Comparison of ENCODE assay signal across 20 cellular contexts in the genomic region with DNA sequence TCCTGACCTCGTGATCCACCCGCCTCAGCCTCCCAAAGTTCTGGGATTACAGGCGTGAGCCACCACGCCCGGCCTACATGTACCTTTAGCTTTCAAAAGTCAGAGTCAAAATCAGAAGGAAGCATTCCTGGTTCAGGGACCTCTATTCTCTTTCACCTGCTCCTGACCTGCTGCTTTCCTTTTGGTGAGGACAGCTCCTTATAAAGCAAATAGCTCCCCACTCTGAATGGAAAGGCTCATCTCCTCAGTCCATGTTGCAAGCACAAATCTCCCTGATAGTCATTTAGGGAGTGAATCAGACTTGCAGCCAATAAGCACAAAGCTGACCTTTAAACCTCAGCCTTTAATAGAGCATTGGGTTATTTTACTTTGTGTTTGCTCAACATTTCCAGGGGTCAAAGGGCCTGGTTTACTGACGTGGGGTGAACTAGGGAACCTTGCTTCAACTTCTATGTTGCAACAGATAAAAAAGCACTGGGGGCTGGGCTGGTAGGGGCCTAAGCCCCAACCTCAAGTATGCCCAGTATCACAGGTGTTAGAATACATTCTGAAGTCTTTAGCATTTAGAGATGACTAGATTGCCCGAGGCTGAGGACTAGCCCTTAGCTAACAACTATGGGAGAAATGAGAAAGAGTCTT. TPM values are rescaled to one million over a fixed set of nuclear protein-coding genes. Genes with fewer than 3 reads are reported as not detected.
A peak's percentile ranks its signal among the peaks of the same experiment; 100 is the strongest.
DNase-seq lines count a peak whose midpoint lies in the region; ATAC-seq lines count a peak whose summit lies in the region.
"Had no signal": no experiment of that assay in that cellular context is flagged by ENCODE, and none has a peak within 500 bp of the region (broad histone marks: within the 10 kb centered on the region; RNA-seq: fewer than 3 reads in every experiment).

No MANE protein-coding gene starts in this region.

- CTCF ChIA-PET in activated CD4-positive, alpha-beta T cell treated with anti-CD3 and anti-CD28 coated beads, Interleukin-2, amount 10 ng/mL, durations not matched to agents 7 days and 5 days (lab: Charles Lee) = no interaction called here

- no peaks in the 10 kb centered on the region for H3K9me3 Mint-ChIP-seq in activated CD4-positive, alpha-beta T cell treated with anti-CD3 and anti-CD28 coated beads, Interleukin-2, amount 10 ng/mL, durations not matched to agents 7 days and 5 days
- H3K9me3 Mint-ChIP-seq: activated CD8-positive, alpha-beta T cell treated with anti-CD3 and anti-CD28 coated beads for 36 hours; mesothelial cell of epicardium had no signal

- no peak overlapping the region for H3K4me3 Mint-ChIP-seq in activated CD4-positive, alpha-beta T cell treated with anti-CD3 and anti-CD28 coated beads, Interleukin-2, amount 10 ng/mL, durations not matched to agents 7 days and 5 days
- H3K4me3 Mint-ChIP-seq: activated CD8-positive, alpha-beta T cell treated with anti-CD3 and anti-CD28 coated beads for 36 hours; brain; mesothelial cell of epicardium had no signal

- no peaks in the 10 kb centered on the region for H3K4me1 Mint-ChIP-seq in activated CD4-positive, alpha-beta T cell treated with anti-CD3 and anti-CD28 coated beads, Interleukin-2, amount 10 ng/mL, durations not matched to agents 7 days and 5 days

- ATAC-seq in sciatic nerve = peak; percentile 85
- no peak for ATAC-seq in GM18868 (IDR thresholded peaks at IDR 0.05; ENCODE audit: unreplicated experiment)
- ATAC-seq in HG03280 (IDR thresholded peaks at IDR 0.05; ENCODE audit: unreplicated experiment) = no peak
- ATAC-seq: activated CD8-positive, alpha-beta T cell treated with anti-CD3 and anti-CD28 coated beads for 36 hours; activated naive CD4-positive, alpha-beta T cell treated with anti-CD3 and anti-CD28 coated beads, Interleukin-2, amount 50 U/mL, for 72 hours had no signal

- H3K27me3 Mint-ChIP-seq in activated CD4-positive, alpha-beta T cell treated with anti-CD3 and anti-CD28 coated beads, Interleukin-2, amount 10 ng/mL, durations not matched to agents 7 days and 5 days = no peaks in the 10 kb centered on the region
- H3K27me3 Mint-ChIP-seq: activated CD8-positive, alpha-beta T cell treated with anti-CD3 and anti-CD28 coated beads for 36 hours had no signal

- no peak overlapping the region for H3K27ac Mint-ChIP-seq in activated CD4-positive, alpha-beta T cell treated with anti-CD3 and anti-CD28 coated beads, Interleukin-2, amount 10 ng/mL, durations not matched to agents 7 days and 5 days
- H3K27ac Mint-ChIP-seq: activated CD8-positive, alpha-beta T cell treated with anti-CD3 and anti-CD28 coated beads for 36 hours; activated naive CD4-positive, alpha-beta T cell treated with anti-CD3 and anti-CD28 coated beads, Interleukin-2, amount 50 U/mL, for 72 hours; mesothelial cell of epicardium had no signal

- no peaks in the 10 kb centered on the region for H3K36me3 Mint-ChIP-seq in activated CD4-positive, alpha-beta T cell treated with anti-CD3 and anti-CD28 coated beads, Interleukin-2, amount 10 ng/mL, durations not matched to agents 7 days and 5 days (ENCODE audit: low read depth)
- H3K36me3 Mint-ChIP-seq: activated naive CD4-positive, alpha-beta T cell treated with anti-CD3 and anti-CD28 coated beads, Interleukin-2, amount 50 U/mL, for 72 hours; brain; mesothelial cell of epicardium had no signal

- intact Hi-C loops in sciatic nerve (cut with DNase I) = no loop called here

- DNase-seq in HuH-7 (ENCODE audit: low spot score) (peak; percentile 76), SW480 (ENCODE audit: low spot score) (peak; percentile 2), kidney tubule cell (ENCODE audit: low spot score) (peak; percentile 18), sciatic nerve (ENCODE audit: low spot score) (no peak), NOMO-1 treated with dmso at 0.1 percent for 144 hours (lab: John Stamatoyannopoulos, UW; ENCODE audit: unreplicated experiment) (no peak)
- DNase-seq in activated CD4-positive, alpha-beta T cell treated with anti-CD3 and anti-CD28 coated beads, Interleukin-2, amount 10 ng/mL, durations not matched to agents 7 days and 5 days = no peak
- DNase-seq: activated CD8-positive, alpha-beta T cell treated with anti-CD3 and anti-CD28 coated beads for 36 hours; activated T-cell treated with anti-CD3 and anti-CD28 coated beads, Interleukin-2, amount 50 U/mL, for 48 hours; COR-L47; dermis blood vessel endothelial cell; IMR-90; NCI-H2081; NCI-H526; stimulated activated CD4-positive, alpha-beta T cell treated with anti-CD3 and anti-CD28 coated beads, Interleukin-2, amount 100 ng/mL, for 48 hours; SW 1271 had no signal

- POLR2A ChIA-PET in activated CD4-positive, alpha-beta T cell treated with anti-CD3 and anti-CD28 coated beads, Interleukin-2, amount 10 ng/mL, durations not matched to agents 7 days and 5 days (lab: Charles Lee) = no interaction called here

RNA-seq across cellular contexts. Expression of gene THRB, which starts 43.1 kb away (rescaled TPM):
- 13.2 TPM for total RNA-seq in sciatic nerve
- total RNA-seq in activated CD4-positive, alpha-beta T cell treated with anti-CD3 and anti-CD28 coated beads, Interleukin-2, amount 10 ng/mL, durations not matched to agents 7 days and 5 days = not detected
- total RNA-seq: activated CD8-positive, alpha-beta T cell treated with anti-CD3 and anti-CD28 coated beads for 36 hours; activated naive CD4-positive, alpha-beta T cell treated with anti-CD3 and anti-CD28 coated beads, Interleukin-2, amount 50 U/mL, for 72 hours had no signal

Comparison
In these comparisons a context has a peak if more than half of its experiments do, and no peak if none do; other contexts are left out.
1. DNase-seq: peak in HuH-7 (single experiment), SW480 (single experiment) and kidney tubule cell (single experiment); none in sciatic nerve (single experiment), NOMO-1 treated with dmso at 0.1 percent for 144 hours (single experiment) and activated CD4-positive, alpha-beta T cell treated with anti-CD3 and anti-CD28 coated beads, Interleukin-2, amount 10 ng/mL, durations not matched to agents 7 days and 5 days (single experiment).
2. RNA of gene THRB, which starts 43.1 kb away (total RNA-seq): 13.2 TPM in sciatic nerve (single experiment); not detected in activated CD4-positive, alpha-beta T cell treated with anti-CD3 and anti-CD28 coated beads, Interleukin-2, amount 10 ng/mL, durations not matched to agents 7 days and 5 days; every median in the first group is over 10 times any median in the second.